Comparison of ENCODE assay signal across 7 cellular contexts in genomic region chr1:205504311-205505075, GRCh38. TPM values are rescaled to one million over a fixed set of nuclear protein-coding genes. Genes with fewer than 3 reads are reported as not detected.
A peak's percentile ranks its signal among the peaks of the same experiment; 100 is the strongest.
DNase-seq lines count a peak whose midpoint lies in the region; TF ChIP-seq lines count a peak whose summit lies in the region.

TSS of gene CDK18 (plus strand) at chr1:205504669. CDS start at chr1:205523168, 18,499 bp downstream.

- peaks cover 35% of the 10 kb centered on the region for H3K27me3 ChIP-seq in GM23248 (replicated peaks; ENCODE audit: insufficient read depth)

- no peaks in the 10 kb centered on the region for H3K79me2 ChIP-seq in GM23248 (ENCODE audit: insufficient read depth)

- H3K4me2 ChIP-seq in GM23248 (ENCODE audit: unreplicated experiment), result peak within 1 kb of the TSS; percentile 76

- no peaks in the 10 kb centered on the region for H3K36me3 Mint-ChIP-seq in activated CD4-positive, alpha-beta memory T cell treated with anti-CD3 and anti-CD28 coated beads for 36 hours
- no peaks in the 10 kb centered on the region for H3K36me3 Mint-ChIP-seq in endothelial cell (ENCODE audit: low read depth, unreplicated experiment)

- H3F3A ChIP-seq in GM23248 (ENCODE audit: insufficient read depth), result no peaks in the 10 kb centered on the region

- H3K4me3 ChIP-seq in GM23248, result peak within 1 kb of the TSS; percentile 69

- no peak within 1 kb of the TSS for H3K9ac ChIP-seq in GM23248

- no peaks in the 10 kb centered on the region for H4K20me1 ChIP-seq in GM23248 (ENCODE audit: insufficient read depth)

- intact Hi-C loops in activated CD4-positive, alpha-beta memory T cell treated with anti-CD3 and anti-CD28 coated beads for 36 hours (cut with micrococcal nuclease), result no loop called here

- H3K27ac ChIP-seq in GM23248, result no peak within 1 kb of the TSS

- no peaks in the 10 kb centered on the region for H3K9me2 ChIP-seq in GM23248 (ENCODE audit: insufficient read depth)

- in situ Hi-C loops in GM23248 (cut with MboI), result no loop called here

- whole genome bisulfite sequencing in GM23248 (ENCODE audit: low coverage in 1 of 2, low lambda C conversion rate in 2 of 2, missing lambda C conversion rate in 2 of 2), 2 experiments, result 8 to 10% methylated on average over 23 to 42 of the region's 42 CpGs

- DNase-seq in GM23248, result no peak
- peak; percentile 65 for DNase-seq in NCI-H2171 treated with DMSO at 0.1 percent for 48 hours (lab: John Stamatoyannopoulos, UW)
- peak; percentile 64 for DNase-seq in activated CD4-positive, alpha-beta memory T cell treated with anti-CD3 and anti-CD28 coated beads for 36 hours
- peak; percentile 42 for DNase-seq in endothelial cell (ENCODE audit: low spot score)
- DNase-seq in midbrain (lab: John Stamatoyannopoulos, UW), result peak; percentile 87
- peak in 5 of 6 experiments; percentile 19 to 49 (median 35) for DNase-seq in stimulated activated naive CD4-positive, alpha-beta T cell (lab: John Stamatoyannopoulos, UW)
- no peak for DNase-seq in cortex of kidney (lab: John Stamatoyannopoulos, UW)

- peaks cover 8% of the 10 kb centered on the region for H3K4me1 Mint-ChIP-seq in activated CD4-positive, alpha-beta memory T cell treated with anti-CD3 and anti-CD28 coated beads for 36 hours (ENCODE audit: low read depth)
- peaks cover 3% of the 10 kb centered on the region for H3K4me1 Mint-ChIP-seq in endothelial cell (ENCODE audit: unreplicated experiment)

- POLR2A ChIA-PET in activated CD4-positive, alpha-beta memory T cell treated with anti-CD3 and anti-CD28 coated beads for 36 hours (lab: Charles Lee), result no interaction called here

- no peaks in the 10 kb centered on the region for H3K9me3 ChIP-seq in GM23248 (ENCODE audit: low read depth)

- no peaks in the 10 kb centered on the region for H3K36me3 ChIP-seq in GM23248 (ENCODE audit: low read depth)

- H3K9me3 Mint-ChIP-seq in activated CD4-positive, alpha-beta memory T cell treated with anti-CD3 and anti-CD28 coated beads for 36 hours, result no peaks in the 10 kb centered on the region
- no peaks in the 10 kb centered on the region for H3K9me3 Mint-ChIP-seq in endothelial cell (ENCODE audit: unreplicated experiment)

- H2AFZ ChIP-seq in GM23248, result peak within 1 kb of the TSS; percentile 82

- H3K4me1 ChIP-seq in GM23248 (ENCODE audit: insufficient read depth), result no peaks in the 10 kb centered on the region

- no peak within 1 kb of the TSS for H3K27ac Mint-ChIP-seq in activated CD4-positive, alpha-beta memory T cell treated with anti-CD3 and anti-CD28 coated beads for 36 hours
- no peak within 1 kb of the TSS for H3K27ac Mint-ChIP-seq in endothelial cell (ENCODE audit: unreplicated experiment)

- CTCF ChIA-PET in activated CD4-positive, alpha-beta memory T cell treated with anti-CD3 and anti-CD28 coated beads for 36 hours (lab: Charles Lee), result interaction anchor here (1.0 kb wide), 1 partner anchor 20 kb away, joined by 3 read pairs; no protein-coding TSS in a partner anchor

- no peak for TF ChIP-seq CTCF in endothelial cell (IDR thresholded peaks at IDR 0.05; ENCODE audit: unreplicated experiment)

- H3K4me3 Mint-ChIP-seq in activated CD4-positive, alpha-beta memory T cell treated with anti-CD3 and anti-CD28 coated beads for 36 hours, result peak within 1 kb of the TSS; percentile 64
- H3K4me3 Mint-ChIP-seq in endothelial cell (ENCODE audit: unreplicated experiment), result peak within 1 kb of the TSS; percentile 81

- peaks cover 1% of the 10 kb centered on the region for H3K27me3 Mint-ChIP-seq in activated CD4-positive, alpha-beta memory T cell treated with anti-CD3 and anti-CD28 coated beads for 36 hours
- H3K27me3 Mint-ChIP-seq in endothelial cell (ENCODE audit: unreplicated experiment), result peaks cover 12% of the 10 kb centered on the region

RNA-seq across cellular contexts. Expression of gene CDK18, which starts in this region (rescaled TPM):
- not detected in 2 replicates for total RNA-seq in GM23248 (2014; rRNA removed; shearing (Covaris generic))
- polyA plus RNA-seq in GM23248 (2016; fragmentation: Nextera tagmentation; extraction: Ambion mirVana), result not detected in 2 replicates
- 1 to 10 TPM; 2.5 to 2.6 TPM for total RNA-seq in activated CD4-positive, alpha-beta memory T cell treated with anti-CD3 and anti-CD28 coated beads for 36 hours
- total RNA-seq in endothelial cell (ENCODE audit: unreplicated experiment), result 12.4 TPM

Comparison
In these comparisons a context has a peak if more than half of its experiments do, and no peak if none do; other contexts are left out.
1. DNase-seq: peak in NCI-H2171 treated with DMSO at 0.1 percent for 48 hours (single experiment), activated CD4-positive, alpha-beta memory T cell treated with anti-CD3 and anti-CD28 coated beads for 36 hours (single experiment), endothelial cell (single experiment), midbrain (single experiment) and stimulated activated naive CD4-positive, alpha-beta T cell (5 of 6); none in GM23248 (single experiment) and cortex of kidney (single experiment).